In genomic region chr10:26647602-26648244, GRCh38 we compare ENCODE assay signal across 18 cellular contexts. TPM values are rescaled to one million over a fixed set of nuclear protein-coding genes. Genes with fewer than 3 reads are reported as not detected.
DNase-seq lines count a peak whose midpoint lies in the region; ATAC-seq, FAIRE-seq and TF ChIP-seq lines count a peak whose summit lies in the region.
"Had no signal": no experiment of that assay in that cellular context is flagged by ENCODE, and none has a peak within 500 bp of the region (broad histone marks: within the 10 kb centered on the region; RNA-seq: fewer than 3 reads in every experiment).

No MANE protein-coding gene starts in this region.

- TF ChIP-seq POLR2A in H1 (IDR thresholded peaks at IDR 0.05; ENCODE audit: control extremely low read depth in 1 of 2, low read depth in 2 of 2, low read length in 2 of 2) (no peak), uterus (IDR thresholded peaks at IDR 0.05) (no peak)

- no peak overlapping the region for H3K9ac ChIP-seq in H1 (replicated peaks in 1 of 4; ENCODE audit: extremely low read depth in 1 of 4, low read depth in 3 of 4, low read length in 3 of 4)

- H2BK5ac ChIP-seq in H1 (ENCODE audit: low read depth, low read length): no peak overlapping the region

- peak in 1 of 2 experiments; percentile 33; a peak in 1 of 4 replicates for TF ChIP-seq RAD21 in H1 (IDR thresholded peaks at IDR 0.05 in 1 of 2, conservative IDR thresholded peaks at IDR 0.05 in 1 of 2; ENCODE audit: low read depth in 2 of 2, low read length in 2 of 2)

- no peaks in the 10 kb centered on the region for H3K79me2 ChIP-seq in H1 (ENCODE audit: control insufficient read depth in 1 of 2, insufficient read depth in 2 of 2, low read length in 2 of 2)

- no peaks in the 10 kb centered on the region for H3K36me3 ChIP-seq in H1 (ENCODE audit: control insufficient read depth in 2 of 4, insufficient read depth in 4 of 4, low read length in 3 of 4)
- no peaks in the 10 kb centered on the region for H3K36me3 ChIP-seq in uterus

- no peak overlapping the region for H2BK20ac ChIP-seq in H1 (ENCODE audit: low read length)

- CTCF ChIA-PET in H1 (lab: Charles Lee; ENCODE audit: partially characterized antibody): interaction anchor here (0.6 to 1.4 kb wide), 4 partner anchors 35 to 139 kb away, joined by 3 to 7 read pairs (median 3); no protein-coding TSS in a partner anchor

- no peak overlapping the region for H4K8ac ChIP-seq in H1 (ENCODE audit: extremely low read depth, insufficient read depth, low read length)

- H3K23ac ChIP-seq in H1 (ENCODE audit: insufficient read length): no peak overlapping the region

- H2AFZ ChIP-seq in H1 (ENCODE audit: low read length): peak overlapping the region; percentile 22; the same call in 1 of the 2 replicates
- H2AFZ ChIP-seq: PC-9 had no signal

- H2BK12ac ChIP-seq in H1 (ENCODE audit: low read depth, low read length): no peak overlapping the region

- H4K5ac ChIP-seq in H1 (ENCODE audit: insufficient read length, low read depth, low read length): no peak overlapping the region

- no peaks in the 10 kb centered on the region for H4K20me1 ChIP-seq in H1 (replicated peaks in 1 of 2; ENCODE audit: control insufficient read depth in 1 of 2, insufficient read depth in 2 of 2, low read length in 2 of 2)

- WGBS in H1 (ENCODE audit: extremely low coverage in 1 of 2, insufficient coverage in 1 of 2, insufficient read length in 1 of 2, insufficient replicate concordance in 2 of 2, low coverage in 1 of 2, low lambda C conversion rate in 2 of 2, missing lambda C conversion rate in 1 of 2), 2 experiments: 89% methylated on average over 12 of the region's 12 CpGs; no CpG with 5 or more reads in 1 of the 2 experiments

- H3K27me3 ChIP-seq in H1 (replicated peaks in 1 of 4; ENCODE audit: control insufficient read depth in 3 of 4, extremely low read depth in 1 of 4, insufficient read depth in 3 of 4, low read length in 3 of 4) (no peaks in the 10 kb centered on the region), uterus (no peaks in the 10 kb centered on the region)

- H4K91ac ChIP-seq in H1 (replicated peaks; ENCODE audit: insufficient read length, low read length): no peak overlapping the region

- H3K4me2 ChIP-seq in H1 (ENCODE audit: insufficient read depth in 1 of 2, low read depth in 2 of 2, low read length in 2 of 2): no peak overlapping the region
- H3K4me2 ChIP-seq: PC-9 had no signal

- no peak overlapping the region for H3K18ac ChIP-seq in H1 (ENCODE audit: extremely low read depth, low read length)

- no peak overlapping the region for H3K27ac ChIP-seq in H1 (ENCODE audit: low read depth, low read length)
- no peak overlapping the region for H3K27ac ChIP-seq in uterus
- H3K27ac ChIP-seq: C4-2B, PC-9 had no signal

- no peak overlapping the region for H2BK15ac ChIP-seq in H1 (ENCODE audit: low read length)

- no peak overlapping the region for H3K14ac ChIP-seq in H1 (ENCODE audit: insufficient read length)

- intact Hi-C loops in uterus (cut with DNase I; ENCODE audit: low total_unique reads): no loop called here

- H2AK5ac ChIP-seq in H1 (ENCODE audit: low read depth, low read length): no peak overlapping the region

- H3K23me2 ChIP-seq in H1 (ENCODE audit: low read depth, low read length): no peaks in the 10 kb centered on the region

- H3K4me1 ChIP-seq in H1 (replicated peaks in 1 of 4; ENCODE audit: control insufficient read depth in 3 of 4, insufficient read depth in 4 of 4, low read length in 3 of 4): no peaks in the 10 kb centered on the region; a peak in 1 of 7 replicates
- H3K4me1 ChIP-seq in uterus: no peaks in the 10 kb centered on the region

- H3K4me3 ChIP-seq in GM12864 (ENCODE audit: low read depth, low read length): no peak overlapping the region
- no peak overlapping the region for H3K4me3 ChIP-seq in H1 (ENCODE audit: extremely low read depth in 1 of 4, insufficient read depth in 2 of 4, low read depth in 3 of 4, low read length in 4 of 4)
- H3K4me3 ChIP-seq in uterus: no peak overlapping the region
- H3K4me3 ChIP-seq: PC-9 had no signal

- no peaks in the 10 kb centered on the region for H3K9me3 ChIP-seq in H1 (ENCODE audit: insufficient read depth in 2 of 2, low read depth in 1 of 2, low read length in 1 of 2)
- no peaks in the 10 kb centered on the region for H3K9me3 ChIP-seq in uterus

- H3K79me1 ChIP-seq in H1 (ENCODE audit: low read depth, low read length): no peaks in the 10 kb centered on the region

- TF ChIP-seq CTCF in GM12864 (IDR thresholded peaks at IDR 0.05; ENCODE audit: low read depth, low read length, missing control alignments) (peak; percentile 37), H1 (IDR thresholded peaks at IDR 0.05; ENCODE audit: control extremely low read depth in 1 of 3, insufficient read depth in 1 of 3, low read depth in 1 of 3, low read length in 3 of 3) (peak in 2 of 3 experiments; percentile 27 to 38; a peak in 3 of 4 replicates), uterus (IDR thresholded peaks at IDR 0.05) (no peak)

- ATAC-seq in GM19351 (IDR thresholded peaks at IDR 0.05; ENCODE audit: unreplicated experiment) (peak; percentile 42), GM19035 (IDR thresholded peaks at IDR 0.05; ENCODE audit: unreplicated experiment) (no peak), GM18873 (IDR thresholded peaks at IDR 0.05; ENCODE audit: low FRiP score, unreplicated experiment) (no peak)

- POLR2A ChIA-PET in H1 (lab: Charles Lee; ENCODE audit: partially characterized antibody): no interaction called here

- DNase-seq in GM12864 (ENCODE audit: low read depth) (no peak), RKO (ENCODE audit: low spot score) (peak; percentile 21), H1 (ENCODE audit: low read depth in 1 of 2, low spot score in 2 of 2) (no peak), uterus (no peak), ureter (ENCODE audit: low spot score) (no peak)
- DNase-seq: DMS 273 treated with DMSO at 0.1 percent for 48 hours, GDM1, GOT3, NCI-H1092, NCI-H146, NCI-H2081, NCI-H510A, NCI-H774, PC-9 had no signal

- FAIRE-seq in H1 (lab: Jason Lieb, UNC): no peak

- no peak for TF ChIP-seq EP300 in H1 (IDR thresholded peaks at IDR 0.05; ENCODE audit: borderline replicate concordance in 1 of 2, low read depth in 2 of 2, low read length in 2 of 2)

- H3K4ac ChIP-seq in H1 (replicated peaks; ENCODE audit: insufficient read length, low read depth, low read length): no peak overlapping the region

- H2BK120ac ChIP-seq in H1 (replicated peaks; ENCODE audit: low read depth, low read length): no peak overlapping the region

- no peak overlapping the region for H3K56ac ChIP-seq in H1 (replicated peaks; ENCODE audit: insufficient read length, low read depth, low read length)

TF ChIP-seq in H1, 55 proteins besides CTCF, POLR2A, EP300 and RAD21:
- TF ChIP-seq KDM5A (IDR thresholded peaks at IDR 0.05; ENCODE audit: low read length) (no peak), GTF2F1 (IDR thresholded peaks at IDR 0.05; ENCODE audit: borderline replicate concordance, low read depth, low read length) (no peak), HDAC6 (IDR thresholded peaks at IDR 0.05; ENCODE audit: low read depth, low read length) (no peak), EZH2 (IDR thresholded peaks at IDR 0.05; ENCODE audit: low read depth, low read length, severe bottlenecking) (no peak), KDM4A (IDR thresholded peaks at IDR 0.05; ENCODE audit: low read depth, low read length, severe bottlenecking) (no peak)

RNA-seq across cellular contexts. Expression of gene PDSS1, which starts 49.8 kb away (rescaled TPM):
- 18.2 and 21.3 TPM in 2 replicates for total RNA-seq in H1 (2021; fragmentation: NEBNext Ultra II Directional; extraction: Animal tissue kit (Norgen Biotek cat#: 25700))
- polyA plus RNA-seq in H1 (2011; rRNA removed): 14.3 and 26.0 TPM in 2 replicates
- 16.5 TPM for polyA plus RNA-seq in H1 (2011; cell fraction: cytosol; rRNA removed)
- 16.6 TPM for polyA plus RNA-seq in H1 (2011; cell fraction: nucleus; rRNA removed)
- 11.1 to 15.8 TPM (median 12.7 TPM) in 4 replicates for polyA plus RNA-seq in H1 (2012, experiment 1 of 2)
- 4.0 TPM for polyA plus RNA-seq in H1 (2012, experiment 2 of 2)
- polyA plus RNA-seq in H1 (2013, experiment 1 of 2): 12.6 TPM
- 12.1 TPM for polyA plus RNA-seq in H1 (2013, experiment 2 of 2)
- 20.6 and 29.8 TPM in 2 replicates for polyA minus RNA-seq in H1 (2011; rRNA and poly(A)+ RNA removed)
- polyA minus RNA-seq in H1 (2011; cell fraction: cytosol; rRNA and poly(A)+ RNA removed): 5.3 TPM
- 13.6 TPM for polyA minus RNA-seq in H1 (2011; cell fraction: nucleus; rRNA and poly(A)+ RNA removed)
- total RNA-seq in uterus (10 to 100 TPM in 1 of 4 donors, 1 to 10 TPM in 3; 3.6 to 17.9 (median 9.2) TPM), ureter (8.8 TPM)

Comparison
In these comparisons a context has a peak if more than half of its experiments do, and no peak if none do; other contexts are left out.
1. CTCF ChIP-seq: peak in GM12864 (single experiment) and H1 (2 of 3); none in uterus (0 of 4).